Comparison of ENCODE assay signal across 8 cellular contexts in the genomic region with DNA sequence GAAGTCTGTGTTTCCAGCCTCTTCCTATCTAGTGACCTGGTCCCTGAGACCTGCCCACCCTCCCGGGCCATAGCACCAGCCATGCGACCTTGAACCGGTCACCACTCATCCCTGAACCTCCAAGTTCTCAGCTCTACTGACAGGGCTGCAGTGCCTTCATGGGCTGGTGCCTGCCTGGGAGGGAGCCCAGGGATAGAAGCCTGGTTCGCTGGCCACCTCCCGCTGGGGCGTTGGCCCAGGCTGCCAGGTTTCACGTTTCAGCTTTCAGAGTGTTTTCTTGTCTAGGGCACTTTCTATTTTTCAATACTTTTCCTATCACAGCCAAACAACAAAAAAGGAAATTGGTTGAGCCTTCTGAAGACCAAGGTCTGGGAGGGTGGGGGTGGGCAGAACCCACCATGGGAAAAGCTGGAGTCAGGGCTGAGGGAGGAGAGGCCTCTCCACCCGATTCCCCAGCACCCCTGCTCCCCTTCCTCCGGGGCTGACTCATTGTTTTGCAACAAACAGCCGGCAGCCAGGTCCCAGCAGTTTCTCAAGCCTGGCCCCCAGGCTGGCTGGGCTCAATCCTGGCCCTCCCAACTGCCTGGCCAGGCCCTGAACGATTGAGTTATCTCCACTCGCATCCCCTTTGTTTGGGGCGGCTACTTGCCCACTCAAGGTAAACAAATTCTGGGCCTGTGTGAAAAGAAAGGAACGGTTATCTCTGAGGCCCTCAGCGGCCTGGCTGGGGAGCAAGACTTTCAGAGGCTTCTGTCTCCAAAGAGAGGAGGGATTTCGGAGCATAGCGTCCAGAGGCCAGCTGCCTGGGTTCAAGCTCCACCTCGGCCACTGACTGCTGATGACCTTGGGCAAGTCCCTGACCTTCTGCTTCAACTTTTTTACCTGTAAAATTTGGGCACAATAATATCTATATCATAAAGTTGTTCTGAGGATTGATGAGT. TPM values are rescaled to one million over a fixed set of nuclear protein-coding genes. Genes with fewer than 3 reads are reported as not detected.
DNase-seq lines count a peak whose midpoint lies in the region; ATAC-seq and TF ChIP-seq lines count a peak whose summit lies in the region.

No MANE protein-coding gene starts in this region.

- H3K4me2 ChIP-seq in fibroblast of lung (ENCODE audit: extremely low read depth, insufficient read depth, low read length) = peak overlapping the region; percentile 69

- no peaks in the 10 kb centered on the region for H3K27me3 ChIP-seq in fibroblast of lung (ENCODE audit: control insufficient read depth, insufficient read depth, low read length)

- DNase-seq in DMS79 treated with DMSO at 0.1 percent for 48 hours (lab: John Stamatoyannopoulos, UW) (peak; percentile 66), NCI-H1092 (lab: John Stamatoyannopoulos, UW) (peak; percentile 44), fibroblast of lung (ENCODE audit: low read depth in 2 of 2) (peak; percentile 78 to 93), SK-N-DZ (ENCODE audit: low spot score) (no peak), cerebellar cortex (ENCODE audit: low spot score) (no peak)
- DNase-seq in activated CD8-positive, alpha-beta T cell treated with anti-CD3 and anti-CD28 coated beads, Interleukin-2, amount 10 ng/mL, durations not matched to agents 7 days and 5 days = no peak
- no peak for DNase-seq in natural killer cell treated with Interleukin-12 subunit alpha and Interleukin-12 subunit beta and Interleukin-15 and Interleukin-18, amount 100 ng/mL, for 72 hours (ENCODE audit: low spot score)

- H3K4me1 Mint-ChIP-seq in activated CD8-positive, alpha-beta T cell treated with anti-CD3 and anti-CD28 coated beads, Interleukin-2, amount 10 ng/mL, durations not matched to agents 7 days and 5 days (ENCODE audit: low read depth) = peaks cover 54% of the 10 kb centered on the region
- peaks cover 35 to 38% of the 10 kb centered on the region in 2 donors for H3K4me1 Mint-ChIP-seq in natural killer cell treated with Interleukin-12 subunit alpha and Interleukin-12 subunit beta and Interleukin-15 and Interleukin-18, amount 100 ng/mL, for 72 hours (ENCODE audit: low read depth in 2 of 2)

- H3K27me3 Mint-ChIP-seq in activated CD8-positive, alpha-beta T cell treated with anti-CD3 and anti-CD28 coated beads, Interleukin-2, amount 10 ng/mL, durations not matched to agents 7 days and 5 days (ENCODE audit: low read depth) = no peaks in the 10 kb centered on the region
- no peaks in the 10 kb centered on the region for H3K27me3 Mint-ChIP-seq in natural killer cell treated with Interleukin-12 subunit alpha and Interleukin-12 subunit beta and Interleukin-15 and Interleukin-18, amount 100 ng/mL, for 72 hours

- H3K27ac Mint-ChIP-seq in activated CD8-positive, alpha-beta T cell treated with anti-CD3 and anti-CD28 coated beads, Interleukin-2, amount 10 ng/mL, durations not matched to agents 7 days and 5 days = peak overlapping the region; percentile 67
- peak overlapping the region; percentile 37 to 73 for H3K27ac Mint-ChIP-seq in natural killer cell treated with Interleukin-12 subunit alpha and Interleukin-12 subunit beta and Interleukin-15 and Interleukin-18, amount 100 ng/mL, for 72 hours

- CTCF ChIA-PET in activated CD8-positive, alpha-beta T cell treated with anti-CD3 and anti-CD28 coated beads, Interleukin-2, amount 10 ng/mL, durations not matched to agents 7 days and 5 days (lab: Charles Lee) = interaction anchor here (0.8 to 13.4 kb wide), 8 partner anchors 9 to 306 kb away, joined by 3 to 242 read pairs (median 5); a partner anchor contains a TSS

- ATAC-seq in activated CD8-positive, alpha-beta T cell treated with anti-CD3 and anti-CD28 coated beads, Interleukin-2, amount 10 ng/mL, durations not matched to agents 7 days and 5 days = no peak
- ATAC-seq in natural killer cell treated with Interleukin-12 subunit alpha and Interleukin-12 subunit beta and Interleukin-15 and Interleukin-18, amount 100 ng/mL, for 72 hours = no peak
- no peak for ATAC-seq in GM21447 (IDR thresholded peaks at IDR 0.05; ENCODE audit: unreplicated experiment)

- no peaks in the 10 kb centered on the region for H3K36me3 ChIP-seq in fibroblast of lung (ENCODE audit: control insufficient read depth, insufficient read depth, low read length)

- H4K20me1 ChIP-seq in fibroblast of lung (ENCODE audit: control insufficient read depth, extremely low read depth, insufficient read depth, low read length) = no peaks in the 10 kb centered on the region

- H3K4me1 ChIP-seq in fibroblast of lung (ENCODE audit: control insufficient read depth, extremely low read depth, insufficient read depth, low read length) = peaks cover 2% of the 10 kb centered on the region

- peak overlapping the region; percentile 51 for H3K27ac ChIP-seq in fibroblast of lung (ENCODE audit: insufficient read depth, low read length)

- no peak for TF ChIP-seq CTCF in fibroblast of lung (conservative IDR thresholded peaks at IDR 0.05 in 1 of 2, IDR thresholded peaks at IDR 0.05 in 1 of 2; ENCODE audit: low read depth in 1 of 2, low read length in 2 of 2)

- H3K9me3 Mint-ChIP-seq in activated CD8-positive, alpha-beta T cell treated with anti-CD3 and anti-CD28 coated beads, Interleukin-2, amount 10 ng/mL, durations not matched to agents 7 days and 5 days (ENCODE audit: insufficient read depth) = no peaks in the 10 kb centered on the region
- no peaks in the 10 kb centered on the region for H3K9me3 Mint-ChIP-seq in natural killer cell treated with Interleukin-12 subunit alpha and Interleukin-12 subunit beta and Interleukin-15 and Interleukin-18, amount 100 ng/mL, for 72 hours

- no peak overlapping the region for H3K4me3 ChIP-seq in fibroblast of lung (replicated peaks in 1 of 4; ENCODE audit: control extremely low read depth in 1 of 4, insufficient read depth in 1 of 4, low read depth in 3 of 4, low read length in 4 of 4)

- no peak overlapping the region for H3K9ac ChIP-seq in fibroblast of lung (ENCODE audit: insufficient read depth, low read length)

- peaks cover 6% of the 10 kb centered on the region for H3K36me3 Mint-ChIP-seq in activated CD8-positive, alpha-beta T cell treated with anti-CD3 and anti-CD28 coated beads, Interleukin-2, amount 10 ng/mL, durations not matched to agents 7 days and 5 days (ENCODE audit: low read depth)
- no peaks in the 10 kb centered on the region for H3K36me3 Mint-ChIP-seq in natural killer cell treated with Interleukin-12 subunit alpha and Interleukin-12 subunit beta and Interleukin-15 and Interleukin-18, amount 100 ng/mL, for 72 hours

- no peak overlapping the region for H3K4me3 Mint-ChIP-seq in activated CD8-positive, alpha-beta T cell treated with anti-CD3 and anti-CD28 coated beads, Interleukin-2, amount 10 ng/mL, durations not matched to agents 7 days and 5 days
- no peak overlapping the region for H3K4me3 Mint-ChIP-seq in natural killer cell treated with Interleukin-12 subunit alpha and Interleukin-12 subunit beta and Interleukin-15 and Interleukin-18, amount 100 ng/mL, for 72 hours

- H2AFZ ChIP-seq in fibroblast of lung (ENCODE audit: low read length) = peak overlapping the region; percentile 76

- no peaks in the 10 kb centered on the region for H3K79me2 ChIP-seq in fibroblast of lung (ENCODE audit: control insufficient read depth, insufficient read depth, low read length)

- H3K9me3 ChIP-seq in fibroblast of lung (ENCODE audit: control insufficient read depth, insufficient read depth, low read depth, low read length) = no peaks in the 10 kb centered on the region

- POLR2A ChIA-PET in activated CD8-positive, alpha-beta T cell treated with anti-CD3 and anti-CD28 coated beads, Interleukin-2, amount 10 ng/mL, durations not matched to agents 7 days and 5 days (lab: Charles Lee) = interaction anchor here (1.0 to 13.8 kb wide), 4 partner anchors 9 to 47 kb away, joined by 3 to 248 read pairs (median 7); a partner anchor contains a TSS

RNA-seq across cellular contexts. Expression of a gene that starts 47.5 kb away (rescaled TPM):
- 100 to 1,000 TPM; 166 TPM for total RNA-seq in activated CD8-positive, alpha-beta T cell treated with anti-CD3 and anti-CD28 coated beads, Interleukin-2, amount 10 ng/mL, durations not matched to agents 7 days and 5 days
- 11.6 and 16.7 TPM in 2 replicates for total RNA-seq in fibroblast of lung
- polyA plus RNA-seq in fibroblast of lung = 26.7 and 29.6 TPM in 2 replicates
- polyA plus RNA-seq in fibroblast of lung (2012) = 84.1 and 85.5 TPM in 2 replicates
- 6.7 and 10.0 TPM in 2 replicates for polyA minus RNA-seq in fibroblast of lung (ENCODE audit: low replicate concordance)
- total RNA-seq in natural killer cell treated with Interleukin-12 subunit alpha and Interleukin-12 subunit beta and Interleukin-15 and Interleukin-18, amount 100 ng/mL, for 72 hours = 10 to 100 TPM; 22.3 to 24.7 TPM
- polyA plus RNA-seq in SK-N-DZ (2014; cell fraction: cytosol; rRNA removed) = 6.8 and 7.1 TPM in 2 replicates
- 4.0 and 4.1 TPM in 2 replicates for polyA plus RNA-seq in SK-N-DZ (2014; cell fraction: nucleus; rRNA removed)

Comparison
In these comparisons a context has a peak if more than half of its experiments do, and no peak if none do; other contexts are left out.
1. DNase-seq: peak in DMS79 treated with DMSO at 0.1 percent for 48 hours (single experiment), NCI-H1092 (single experiment) and fibroblast of lung (2 of 2); none in activated CD8-positive, alpha-beta T cell treated with anti-CD3 and anti-CD28 coated beads, Interleukin-2, amount 10 ng/mL, durations not matched to agents 7 days and 5 days (single experiment), natural killer cell treated with Interleukin-12 subunit alpha and Interleukin-12 subunit beta and Interleukin-15 and Interleukin-18, amount 100 ng/mL, for 72 hours (single experiment), SK-N-DZ (single experiment) and cerebellar cortex (single experiment).